Comparison of ENCODE assay signal across 9 cellular contexts in genomic region chr7:38411404-38411803, GRCh38.
DNase-seq lines count a peak whose midpoint lies in the region; ATAC-seq and TF ChIP-seq lines count a peak whose summit lies in the region.
"Had no signal": no experiment of that assay in that cellular context is flagged by ENCODE, and none has a peak within 500 bp of the region (broad histone marks: within the 10 kb centered on the region; RNA-seq: fewer than 3 reads in every experiment).

No MANE protein-coding gene starts in this region.

- CTCF ChIA-PET in WTC11 (lab: Charles Lee), result interaction anchor here (0.9 to 1.6 kb wide), 4 partner anchors 9 to 356 kb away, joined by 3 to 6 read pairs (median 4); no protein-coding TSS in a partner anchor
- CTCF ChIA-PET in activated CD4-positive, alpha-beta memory T cell treated with anti-CD3 and anti-CD28 coated beads for 36 hours (lab: Charles Lee), result interaction anchor here (0.6 to 1.5 kb wide), 2 partner anchors 13 to 456 kb away, joined by 3 to 10 read pairs; no protein-coding TSS in a partner anchor

- no peaks in the 10 kb centered on the region for H3K9me3 Mint-ChIP-seq in WTC11
- peaks cover 0 to 3% (median 0%) of the 10 kb centered on the region in 7 donors for H3K9me3 Mint-ChIP-seq in naive B cell
- no peaks in the 10 kb centered on the region for H3K9me3 Mint-ChIP-seq in activated CD4-positive, alpha-beta memory T cell treated with anti-CD3 and anti-CD28 coated beads for 36 hours

- POLR2A ChIA-PET in WTC11 (lab: Charles Lee), result no interaction called here
- POLR2A ChIA-PET in activated CD4-positive, alpha-beta memory T cell treated with anti-CD3 and anti-CD28 coated beads for 36 hours (lab: Charles Lee), result no interaction called here

- H3K4me3 ChIP-seq in Jurkat, Clone E6-1 (ENCODE audit: low read length), result no peak overlapping the region
- H3K4me3 ChIP-seq: mucosa of descending colon had no signal

- no peak overlapping the region for H3K4me3 Mint-ChIP-seq in WTC11
- H3K4me3 Mint-ChIP-seq in naive B cell, result peak overlapping the region in 1 of 8 donors; percentile 69
- H3K4me3 Mint-ChIP-seq in activated CD4-positive, alpha-beta memory T cell treated with anti-CD3 and anti-CD28 coated beads for 36 hours, result no peak overlapping the region

- intact Hi-C loops in activated CD4-positive, alpha-beta memory T cell treated with anti-CD3 and anti-CD28 coated beads for 36 hours (cut with micrococcal nuclease), result loop anchor here (5.0 kb wide), 1 partner anchor 251 kb away; no protein-coding TSS in a partner anchor

- ATAC-seq in WTC11 (peak; percentile 93), naive B cell (ENCODE audit: low read depth in 2 of 2) (no peak), HG02798 (IDR thresholded peaks at IDR 0.05; ENCODE audit: poor library complexity, unreplicated experiment) (no peak)
- ATAC-seq: mucosa of descending colon had no signal

- peak; percentile 27; the same call in 1 of the 2 replicates for TF ChIP-seq CTCF in WTC11 (IDR thresholded peaks at IDR 0.05)

- H3K36me3 Mint-ChIP-seq in WTC11 (no peaks in the 10 kb centered on the region), naive B cell (no peaks in the 10 kb centered on the region)
- H3K36me3 Mint-ChIP-seq in activated CD4-positive, alpha-beta memory T cell treated with anti-CD3 and anti-CD28 coated beads for 36 hours, result no peaks in the 10 kb centered on the region

- H3K27ac Mint-ChIP-seq in WTC11 (no peak overlapping the region), naive B cell (peak overlapping the region in 4 of 6 donors; percentile 3 to 48 (median 18))
- H3K27ac Mint-ChIP-seq in activated CD4-positive, alpha-beta memory T cell treated with anti-CD3 and anti-CD28 coated beads for 36 hours, result no peak overlapping the region

- DNase-seq in EH (ENCODE audit: low read depth), result peak; percentile 11
- peak; percentile 38 for DNase-seq in Jurkat, Clone E6-1 (ENCODE audit: low read depth, low spot score)
- DNase-seq in WTC11 (ENCODE audit: low spot score), result no peak
- DNase-seq in naive B cell, result no peak
- DNase-seq in NCI-H2107 treated with DMSO at 0.1 percent for 48 hours (lab: John Stamatoyannopoulos, UW; ENCODE audit: unreplicated experiment), result no peak
- DNase-seq in activated CD4-positive, alpha-beta memory T cell treated with anti-CD3 and anti-CD28 coated beads for 36 hours, result no peak
- DNase-seq: NCI-H774 had no signal

- H3K27me3 Mint-ChIP-seq in WTC11 (ENCODE audit: low read depth) (no peaks in the 10 kb centered on the region), naive B cell (no peaks in the 10 kb centered on the region)
- H3K27me3 Mint-ChIP-seq in activated CD4-positive, alpha-beta memory T cell treated with anti-CD3 and anti-CD28 coated beads for 36 hours, result peaks cover 5% of the 10 kb centered on the region

- H3K4me1 Mint-ChIP-seq in WTC11 (peaks cover 7% of the 10 kb centered on the region), naive B cell (peaks cover 45 to 51% (median 48%) of the 10 kb centered on the region in 3 donors)
- H3K4me1 Mint-ChIP-seq in activated CD4-positive, alpha-beta memory T cell treated with anti-CD3 and anti-CD28 coated beads for 36 hours (ENCODE audit: low read depth), result peaks cover 14% of the 10 kb centered on the region

TF ChIP-seq in WTC11, 78 proteins besides CTCF, POLR2A, EP300 and RAD21:
- no peak for TF ChIP-seq MYBL2 (CRISPR knock-in tag; IDR thresholded peaks at IDR 0.05)
- no peak for TF ChIP-seq TP53 (CRISPR knock-in tag; IDR thresholded peaks at IDR 0.05)
TF ChIP-seq in WTC11: peak in this region for 0.

Comparison
In these comparisons a context has a peak if more than half of its experiments do, and no peak if none do; other contexts are left out.
1. DNase-seq: peak in EH (single experiment) and Jurkat, Clone E6-1 (single experiment); none in WTC11 (single experiment), naive B cell (single experiment), NCI-H2107 treated with DMSO at 0.1 percent for 48 hours (single experiment) and activated CD4-positive, alpha-beta memory T cell treated with anti-CD3 and anti-CD28 coated beads for 36 hours (single experiment).
2. H3K27ac Mint-ChIP-seq: peak in naive B cell (4 of 6); none in WTC11 (single experiment) and activated CD4-positive, alpha-beta memory T cell treated with anti-CD3 and anti-CD28 coated beads for 36 hours (single experiment).